In the genomic region with DNA sequence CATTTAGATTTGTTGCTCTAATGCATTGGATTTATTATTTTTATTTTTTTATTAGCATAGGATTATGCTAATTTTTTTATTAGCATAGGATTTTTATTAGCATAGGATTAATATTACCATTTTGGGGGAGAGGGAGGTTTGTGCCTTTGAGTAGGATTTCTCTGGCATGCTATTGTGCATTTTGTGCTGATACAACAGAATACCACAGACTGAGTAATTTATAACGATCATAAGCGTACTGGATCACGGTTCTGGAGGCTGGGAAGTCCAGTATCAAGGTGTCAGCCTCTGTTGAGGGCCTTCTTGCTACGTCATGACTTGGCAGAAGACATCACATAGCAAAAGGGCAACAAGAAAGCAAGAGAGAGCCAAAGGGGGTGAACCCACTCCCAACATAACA, we compare ENCODE assay signal across 28 cellular contexts.
"Had no signal": no experiment of that assay in that cellular context is flagged by ENCODE, and none has a peak within 500 bp of the region (broad histone marks: within the 10 kb centered on the region; RNA-seq: fewer than 3 reads in every experiment).

No MANE protein-coding gene starts in this region.

- H3K27ac ChIP-seq: colonic mucosa, coronary artery, dorsolateral prefrontal cortex, epithelial cell of prostate, esophagus muscularis mucosa, esophagus squamous epithelium, foreskin keratinocyte, gastrocnemius medialis, gastroesophageal sphincter, heart left ventricle, heart right ventricle had no signal

- H3K4me3 ChIP-seq: colonic mucosa, coronary artery, dorsolateral prefrontal cortex, esophagus muscularis mucosa, esophagus squamous epithelium, gastrocnemius medialis, gastroesophageal sphincter, heart left ventricle, heart right ventricle had no signal

- H3K27me3 ChIP-seq: colonic mucosa, esophagus muscularis mucosa, esophagus squamous epithelium, foreskin keratinocyte, gastrocnemius medialis, gastroesophageal sphincter, heart left ventricle had no signal

- DNase-seq: colonic mucosa; cortex of kidney; dermis blood vessel endothelial cell; dorsolateral prefrontal cortex; effector CD4-positive, alpha-beta T cell; effector CD8-positive, alpha-beta T cell; effector memory CD4-positive, alpha-beta T cell; effector memory CD8-positive, alpha-beta T cell; endodermal cell; erythroblast; esophagus squamous epithelium; foreskin fibroblast; foreskin keratinocyte; foreskin melanocyte; gastrocnemius medialis; glutamatergic neuron; head of caudate nucleus; heart left ventricle; heart right ventricle had no signal

- H3K36me3 ChIP-seq: colonic mucosa, esophagus muscularis mucosa, esophagus squamous epithelium, gastrocnemius medialis, gastroesophageal sphincter, heart left ventricle, heart right ventricle had no signal

- H3K4me1 ChIP-seq: colonic mucosa, esophagus muscularis mucosa, esophagus squamous epithelium, foreskin keratinocyte, gastrocnemius medialis, gastroesophageal sphincter, heart left ventricle, heart right ventricle had no signal

- H3K9me3 ChIP-seq: colonic mucosa, esophagus muscularis mucosa, esophagus squamous epithelium, gastrocnemius medialis, gastroesophageal sphincter, heart left ventricle had no signal

- ATAC-seq: effector memory CD8-positive, alpha-beta T cell; esophagus mucosa; foreskin keratinocyte; gastrocnemius medialis; gastroesophageal sphincter; heart left ventricle; heart right ventricle had no signal

- FAIRE-seq: colon, endometrium, endothelial cell of umbilical vein, frontal cortex had no signal
